Comparison of ENCODE assay signal across 27 cellular contexts in genomic region chr9:37405350-37405749, GRCh38. TPM values are rescaled to one million over a fixed set of nuclear protein-coding genes. Genes with fewer than 3 reads are reported as not detected.
DNase-seq lines count a peak whose midpoint lies in the region; ATAC-seq and TF ChIP-seq lines count a peak whose summit lies in the region.
"Had no signal": no experiment of that assay in that cellular context is flagged by ENCODE, and none has a peak within 500 bp of the region (broad histone marks: within the 10 kb centered on the region; RNA-seq: fewer than 3 reads in every experiment).

No MANE protein-coding gene starts in this region.

- H3K27ac ChIP-seq in body of pancreas (peak overlapping the region; percentile 32 to 89 (median 86)), right atrium auricular region (peak overlapping the region; percentile 4 to 40), prostate gland (no peak overlapping the region)
- H3K27ac ChIP-seq: ascending aorta, KMS-11, sigmoid colon had no signal

- H3K36me3 ChIP-seq in body of pancreas (replicated peaks in 1 of 2; ENCODE audit: insufficient read depth in 1 of 2, low read depth in 2 of 2) (no peaks in the 10 kb centered on the region), right atrium auricular region (no peaks in the 10 kb centered on the region), prostate gland (no peaks in the 10 kb centered on the region)
- H3K36me3 ChIP-seq: ascending aorta, sigmoid colon had no signal

- 32 to 36% methylated on average over 3 of the region's 3 CpGs for WGBS in body of pancreas, 2 donors
- 74% methylated on average over 3 of the region's 3 CpGs for WGBS in prostate gland

- H3K9me3 ChIP-seq in body of pancreas (no peaks in the 10 kb centered on the region), right atrium auricular region (no peaks in the 10 kb centered on the region), prostate gland (no peaks in the 10 kb centered on the region)
- H3K9me3 ChIP-seq: ascending aorta, sigmoid colon had no signal

- ATAC-seq in Right ventricle myocardium inferior (peak; percentile 84), body of pancreas (no peak), HG03457 (IDR thresholded peaks at IDR 0.05; ENCODE audit: unreplicated experiment) (no peak), HG02885 (IDR thresholded peaks at IDR 0.05; ENCODE audit: poor library complexity, unreplicated experiment) (no peak)
- ATAC-seq: activated T-helper 17 cell treated with anti-CD3 and anti-CD28 coated beads, Interleukin-2, amount 50 U/mL, for 72 hours; HCT116; SK-N-SH treated with all-trans-retinoic acid at 6 μM for 48 hours; stimulated activated effector memory CD8-positive, alpha-beta T cell treated with anti-CD3 and anti-CD28 coated beads, Interleukin-12 subunit alpha, Interleukin-12 subunit beta, amount 100 ng/mL, for 72 hours had no signal

- peaks cover 57% of the 10 kb centered on the region for H3K4me1 ChIP-seq in body of pancreas
- H3K4me1 ChIP-seq in right atrium auricular region = peaks cover 0 to 4% of the 10 kb centered on the region in 2 donors
- no peaks in the 10 kb centered on the region for H3K4me1 ChIP-seq in prostate gland (replicated peaks)
- H3K4me1 ChIP-seq: ascending aorta, sigmoid colon had no signal

- H3K4me3 ChIP-seq in body of pancreas = no peak overlapping the region
- no peak overlapping the region for H3K4me3 ChIP-seq in right atrium auricular region
- no peak overlapping the region for H3K4me3 ChIP-seq in prostate gland
- H3K4me3 ChIP-seq: ascending aorta, sigmoid colon had no signal

- TF ChIP-seq CTCF in body of pancreas (IDR thresholded peaks at IDR 0.05) (no peak), right atrium auricular region (IDR thresholded peaks at IDR 0.05) (no peak), prostate gland (IDR thresholded peaks at IDR 0.05) (no peak)

- H3K27me3 ChIP-seq in body of pancreas = no peaks in the 10 kb centered on the region
- no peaks in the 10 kb centered on the region for H3K27me3 ChIP-seq in right atrium auricular region
- H3K27me3 ChIP-seq in prostate gland (replicated peaks; ENCODE audit: insufficient read depth) = no peaks in the 10 kb centered on the region
- H3K27me3 ChIP-seq: ascending aorta, sigmoid colon had no signal

- TF ChIP-seq POLR2A in body of pancreas (IDR thresholded peaks at IDR 0.05) (no peak), prostate gland (IDR thresholded peaks at IDR 0.05) (no peak)

- intact Hi-C loops in Right ventricle myocardium inferior (cut with DNase I) (no loop called here), cardiac septum (cut with DNase I) (no loop called here), body of pancreas (cut with DNase I) (no loop called here), prostate gland (cut with DNase I) (no loop called here)

- no peak for DNase-seq in Right ventricle myocardium inferior (ENCODE audit: missing footprints)
- no peak for DNase-seq in cardiac septum (ENCODE audit: low spot score)
- DNase-seq in body of pancreas = no peak
- DNase-seq in right atrium auricular region (ENCODE audit: low spot score) = no peak
- no peak for DNase-seq in prostate gland (ENCODE audit: low spot score)
- no peak for DNase-seq in NCI-H128 (lab: John Stamatoyannopoulos, UW; ENCODE audit: unreplicated experiment)
- DNase-seq: 8988T; activated CD4-positive, alpha-beta memory T cell treated with anti-CD3 and anti-CD28 coated beads, Interleukin-2, amount 10 ng/mL, durations not matched to agents 7 days and 5 days; activated CD4-positive, alpha-beta T cell treated with anti-CD3 and anti-CD28 coated beads for 1 hour; CD4-positive, alpha-beta T cell; cerebellar nuclear complex; DMS 273 treated with DMSO at 0.1 percent for 48 hours; NCI-H1417 treated with DMSO at 0.1 percent for 48 hours; NCI-H2107; NCI-H446 treated with DMSO at 0.1 percent for 48 hours; NCI-H82; sigmoid colon; stimulated activated CD4-positive, alpha-beta T cell treated with anti-CD3 and anti-CD28 coated beads, Interleukin-4, amount 100 ng/mL, for 24 hours; T-helper 2 cell had no signal

RNA-seq across cellular contexts. Expression of gene GRHPR, which starts 17.1 kb away (rescaled TPM):
- total RNA-seq in Right ventricle myocardium inferior (111 TPM), cardiac septum (102 TPM), body of pancreas (10 to 100 TPM; 61.0 to 95.3 TPM), right atrium auricular region (100 to 1,000 TPM; 129 to 137 TPM), prostate gland (100 to 1,000 TPM; 191 to 275 TPM)

RNA-seq across cellular contexts. Expression of gene ZBTB5, which starts 59.9 kb away (rescaled TPM):
- total RNA-seq in Right ventricle myocardium inferior (5.1 TPM), cardiac septum (7.2 TPM), body of pancreas (1 to 10 TPM; 8.8 to 9.9 TPM), right atrium auricular region (1 to 10 TPM; 4.9 to 9.9 TPM), prostate gland (10 to 100 TPM; 17.8 to 26.6 TPM)

Comparison
In these comparisons a context has a peak if more than half of its experiments do, and no peak if none do; other contexts are left out.
1. H3K27ac ChIP-seq: peak in body of pancreas (4 of 4) and right atrium auricular region (2 of 2); none in prostate gland (0 of 2).